In the genomic region with DNA sequence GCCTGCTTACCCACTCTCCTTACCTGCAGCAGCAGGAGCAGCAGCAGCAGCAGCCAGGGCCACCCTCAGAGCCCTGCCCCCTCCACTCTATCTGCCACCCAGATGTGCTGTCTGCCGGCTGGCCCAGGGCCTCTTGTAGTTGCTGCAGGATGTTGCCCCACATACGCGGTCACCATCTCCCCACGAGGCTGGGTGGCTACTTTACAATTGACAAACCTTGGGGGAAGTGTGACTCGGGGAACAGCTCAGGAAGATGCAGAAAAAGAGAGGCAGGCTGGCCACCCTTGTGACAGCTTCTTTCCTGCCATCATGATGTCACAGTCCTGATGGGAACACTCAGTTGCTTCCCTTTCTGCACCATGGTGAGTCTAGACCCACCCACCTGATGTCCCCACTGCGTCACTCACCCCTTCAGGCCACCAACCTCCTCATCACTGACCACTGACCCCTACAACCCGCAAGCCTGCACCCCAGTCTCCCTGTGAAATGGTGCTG, we compare ENCODE assay signal across 15 cellular contexts. TPM values are rescaled to one million over a fixed set of nuclear protein-coding genes. Genes with fewer than 3 reads are reported as not detected.
DNase-seq lines count a peak whose midpoint lies in the region; ATAC-seq and TF ChIP-seq lines count a peak whose summit lies in the region.
"Had no signal": no experiment of that assay in that cellular context is flagged by ENCODE, and none has a peak within 500 bp of the region (broad histone marks: within the 10 kb centered on the region; RNA-seq: fewer than 3 reads in every experiment).

No MANE protein-coding gene starts in this region.

- TF ChIP-seq POLR2A in gastrocnemius medialis (IDR thresholded peaks at IDR 0.05) (no peak), thyroid gland (IDR thresholded peaks at IDR 0.05) (no peak)

- no peaks in the 10 kb centered on the region for H3K9me3 Mint-ChIP-seq in immature natural killer cell
- H3K9me3 Mint-ChIP-seq: activated T-cell treated with anti-CD3 and anti-CD28 coated beads, Interleukin-2, amount 50 U/mL, for 24 hours; nephron; stimulated activated naive CD8-positive, alpha-beta T cell treated with anti-CD3 and anti-CD28 coated beads, Interleukin-15, Interleukin-2, amounts not matched to agents 100 ng/mL and 50 ng/mL, for 24 hours had no signal

- H3K27ac ChIP-seq in HL-60 (replicated peaks) (peak overlapping the region; percentile 81), gastrocnemius medialis (no peak overlapping the region), thyroid gland (no peak overlapping the region), A673 (ENCODE audit: low read depth, low read length, poor library complexity, severe bottlenecking) (no peak overlapping the region)
- H3K27ac ChIP-seq: breast epithelium, KMS-11, Peyer's patch had no signal

- H3K27me3 Mint-ChIP-seq in T-helper 17 cell: peaks cover 11% of the 10 kb centered on the region
- peaks cover 0 to 8% (median 5%) of the 10 kb centered on the region in 3 donors for H3K27me3 Mint-ChIP-seq in immature natural killer cell (ENCODE audit: low read depth in 3 of 3)
- H3K27me3 Mint-ChIP-seq: activated T-cell treated with anti-CD3 and anti-CD28 coated beads, Interleukin-2, amount 50 U/mL, for 24 hours; stimulated activated naive CD8-positive, alpha-beta T cell treated with anti-CD3 and anti-CD28 coated beads, Interleukin-15, Interleukin-2, amounts not matched to agents 100 ng/mL and 50 ng/mL, for 24 hours had no signal

- intact Hi-C loops in gastrocnemius medialis (cut with DNase I; ENCODE audit: low total_unique reads): no loop called here
- intact Hi-C loops in thyroid gland (cut with DNase I): no loop called here
- intact Hi-C loops in A673 (cut with micrococcal nuclease; ENCODE audit: unreplicated experiment): no loop called here

- no peak overlapping the region for H3K4me3 Mint-ChIP-seq in T-helper 17 cell
- peak overlapping the region in 2 of 5 donors; percentile 45 to 73 for H3K4me3 Mint-ChIP-seq in immature natural killer cell
- H3K4me3 Mint-ChIP-seq: activated T-cell treated with anti-CD3 and anti-CD28 coated beads, Interleukin-2, amount 50 U/mL, for 24 hours; nephron; stimulated activated naive CD8-positive, alpha-beta T cell treated with anti-CD3 and anti-CD28 coated beads, Interleukin-15, Interleukin-2, amounts not matched to agents 100 ng/mL and 50 ng/mL, for 24 hours had no signal

- no peaks in the 10 kb centered on the region for H3K4me1 ChIP-seq in gastrocnemius medialis
- no peaks in the 10 kb centered on the region for H3K4me1 ChIP-seq in thyroid gland
- peaks cover 21% of the 10 kb centered on the region for H3K4me1 ChIP-seq in A673 (ENCODE audit: insufficient read depth, low read length, poor library complexity, severe bottlenecking)
- H3K4me1 ChIP-seq: breast epithelium, Peyer's patch had no signal

- no peak overlapping the region for H3K4me3 ChIP-seq in HL-60 (replicated peaks; ENCODE audit: insufficient read depth, low read length)
- H3K4me3 ChIP-seq in gastrocnemius medialis: no peak overlapping the region
- H3K4me3 ChIP-seq in thyroid gland (replicated peaks in 1 of 3): no peak overlapping the region
- no peak overlapping the region for H3K4me3 ChIP-seq in A673 (ENCODE audit: low read depth, low read length, poor library complexity, severe bottlenecking)
- H3K4me3 ChIP-seq: breast epithelium, Peyer's patch had no signal

- no peaks in the 10 kb centered on the region for H3K27me3 ChIP-seq in HL-60 (ENCODE audit: insufficient read depth, poor library complexity, severe bottlenecking)
- no peaks in the 10 kb centered on the region for H3K27me3 ChIP-seq in gastrocnemius medialis
- H3K27me3 ChIP-seq in thyroid gland: no peaks in the 10 kb centered on the region
- H3K27me3 ChIP-seq in A673 (replicated peaks; ENCODE audit: insufficient read depth, low read depth, low read length, poor library complexity): no peaks in the 10 kb centered on the region
- H3K27me3 ChIP-seq: breast epithelium, Peyer's patch had no signal

- H3K36me3 Mint-ChIP-seq in T-helper 17 cell (ENCODE audit: low read depth): no peaks in the 10 kb centered on the region
- peaks cover 0 to 4% (median 0%) of the 10 kb centered on the region in 3 donors for H3K36me3 Mint-ChIP-seq in immature natural killer cell

- ATAC-seq in T-helper 17 cell (peak; percentile 62), gastrocnemius medialis (no peak)

- DNase-seq in HL-60 (ENCODE audit: low read depth in 1 of 2, low spot score in 1 of 2) (peak; percentile 98 to 99), T-helper 17 cell (no peak), immature natural killer cell (peak; percentile 10 to 49 (median 20)), gastrocnemius medialis (peak; percentile 7 to 34), thyroid gland (no peak), midbrain (lab: John Stamatoyannopoulos, UW) (no peak), A673 (ENCODE audit: low spot score) (no peak)
- DNase-seq in activated effector memory CD4-positive, alpha-beta T cell treated with Interleukin-2 at 50 U/mL for 16 hours: no peak
- DNase-seq: activated T-cell treated with anti-CD3 and anti-CD28 coated beads, Interleukin-2, amount 50 U/mL, for 24 hours; DMS 273 treated with DMSO at 0.1 percent for 48 hours; Peyer's patch had no signal

- CTCF ChIA-PET in A673 (lab: Charles Lee): no interaction called here

- H3K9me3 ChIP-seq in T-helper 17 cell (ENCODE audit: control insufficient read depth, low read length, poor library complexity, severe bottlenecking): no peaks in the 10 kb centered on the region
- no peaks in the 10 kb centered on the region for H3K9me3 ChIP-seq in gastrocnemius medialis
- no peaks in the 10 kb centered on the region for H3K9me3 ChIP-seq in thyroid gland
- H3K9me3 ChIP-seq in A673 (ENCODE audit: low read depth, low read length, poor library complexity, severe bottlenecking): no peaks in the 10 kb centered on the region
- H3K9me3 ChIP-seq: breast epithelium, Peyer's patch had no signal

- BruUV-seq in A673 (replicated peaks; lab: Mats Ljungman, UMichigan): no TSS peak

- no peaks in the 10 kb centered on the region for H3K36me3 ChIP-seq in gastrocnemius medialis
- H3K36me3 ChIP-seq in thyroid gland: no peaks in the 10 kb centered on the region
- no peaks in the 10 kb centered on the region for H3K36me3 ChIP-seq in A673 (ENCODE audit: insufficient read depth, low read length, poor library complexity, severe bottlenecking)
- H3K36me3 ChIP-seq: breast epithelium, Peyer's patch had no signal

- H3K4me1 Mint-ChIP-seq in T-helper 17 cell: peaks cover 3% of the 10 kb centered on the region
- peaks cover 7 to 11% of the 10 kb centered on the region in 2 donors for H3K4me1 Mint-ChIP-seq in immature natural killer cell

- in situ Hi-C loops in gastrocnemius medialis (cut with MboI; ENCODE audit: low sequenced_read_pairs in 4 of 4): no loop called here

- POLR2A ChIA-PET in A673 (lab: Charles Lee; ENCODE audit: low non-redundant PET): no interaction called here

- no peak overlapping the region for H3K27ac Mint-ChIP-seq in T-helper 17 cell
- H3K27ac Mint-ChIP-seq in immature natural killer cell: peak overlapping the region in 4 of 6 donors; percentile 61 to 84 (median 75)
- H3K27ac Mint-ChIP-seq: activated T-cell treated with anti-CD3 and anti-CD28 coated beads, Interleukin-2, amount 50 U/mL, for 24 hours; nephron; stimulated activated naive CD8-positive, alpha-beta T cell treated with anti-CD3 and anti-CD28 coated beads, Interleukin-15, Interleukin-2, amounts not matched to agents 100 ng/mL and 50 ng/mL, for 24 hours had no signal

- 55 to 63% methylated on average over 7 of the region's 7 CpGs for WGBS in thyroid gland, 2 donors

- TF ChIP-seq CTCF in HL-60 (IDR thresholded peaks at IDR 0.05; ENCODE audit: insufficient read depth, low read length) (no peak), gastrocnemius medialis (IDR thresholded peaks at IDR 0.05 in 4 of 5, conservative IDR thresholded peaks at IDR 0.05 in 1 of 5) (no peak), thyroid gland (IDR thresholded peaks at IDR 0.05) (no peak), A673 (conservative IDR thresholded peaks at IDR 0.05; ENCODE audit: low read depth, low read length) (no peak)

RNA-seq across cellular contexts. Expression of a gene that starts 14.5 kb away (rescaled TPM):
- total RNA-seq in T-helper 17 cell (10 to 100 TPM in 1 of 2 donors, 1 to 10 TPM in 1; 4.1 to 17.6 TPM), gastrocnemius medialis (1 to 10 TPM in 1 of 4 donors, under 1 TPM in 1, not detected in 2; 0.95 to 2.6 TPM), thyroid gland (1 to 10 TPM in 2 of 4 donors, under 1 TPM in 1, not detected in 1; 0.63 to 4.5 (median 1.0) TPM), A673 (2021) (not detected in 2 replicates)
- polyA plus RNA-seq in immature natural killer cell: 1 to 10 TPM in 1 of 3 donors, not detected in 2; 2.8 TPM

RNA-seq across cellular contexts. Expression of a gene that starts 43.8 kb away (rescaled TPM):
- under 1 TPM in 1 of 2 donors, not detected in 1; 0.42 TPM for total RNA-seq in T-helper 17 cell
- not detected for polyA plus RNA-seq in immature natural killer cell
- total RNA-seq in gastrocnemius medialis: not detected
- not detected for total RNA-seq in thyroid gland
- not detected in 2 replicates for total RNA-seq in A673 (2021)
- total RNA-seq: breast epithelium, Peyer's patch had no signal

Comparison
In these comparisons a context has a peak if more than half of its experiments do, and no peak if none do; other contexts are left out.
1. DNase-seq: peak in HL-60 (2 of 2), immature natural killer cell (3 of 3) and gastrocnemius medialis (2 of 2); none in T-helper 17 cell (0 of 3), activated effector memory CD4-positive, alpha-beta T cell treated with Interleukin-2 at 50 U/mL for 16 hours (single experiment), thyroid gland (0 of 2), midbrain (single experiment) and A673 (single experiment).